8 cellular contexts compared by ENCODE assay signal in the genomic region with DNA sequence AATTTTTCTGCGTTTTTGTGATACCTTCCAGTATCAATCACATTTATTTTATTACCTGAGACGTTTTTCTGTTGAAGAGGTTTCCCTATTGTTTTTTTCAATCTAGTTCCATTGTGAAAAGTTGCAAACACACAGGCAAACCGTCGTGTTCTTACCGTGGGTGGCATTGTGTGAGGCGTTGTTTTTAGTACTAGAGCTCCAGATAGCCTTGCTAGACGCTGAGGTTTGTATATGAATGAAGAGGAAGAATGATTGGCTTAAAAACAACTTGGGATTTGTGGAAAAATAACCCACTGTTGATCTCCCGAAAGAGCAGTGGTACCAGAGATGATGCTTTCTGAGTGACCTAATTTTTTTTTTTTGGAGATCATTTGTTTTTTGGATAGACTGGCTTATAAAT. TPM values are rescaled to one million over a fixed set of nuclear protein-coding genes. Genes with fewer than 3 reads are reported as not detected.
A peak's percentile ranks its signal among the peaks of the same experiment; 100 is the strongest.
DNase-seq lines count a peak whose midpoint lies in the region; ATAC-seq, FAIRE-seq and TF ChIP-seq lines count a peak whose summit lies in the region.

No MANE protein-coding gene starts in this region.

- intact Hi-C loops in HepG2 (cut with micrococcal nuclease; ENCODE audit: unreplicated experiment), result no loop called here

- WGBS in HepG2 (ENCODE audit: low lambda C conversion rate), result 1% methylated on average over 8 of the region's 8 CpGs
- 6 to 8% methylated on average over 8 of the region's 8 CpGs for WGBS in upper lobe of left lung, 2 donors

- H2AFZ ChIP-seq in HepG2 (ENCODE audit: low read length), result no peak overlapping the region

- no peaks in the 10 kb centered on the region for H3K27me3 Mint-ChIP-seq in activated naive CD4-positive, alpha-beta T cell treated with anti-CD3 and anti-CD28 coated beads, Interleukin-2, amount 50 U/mL, for 24 hours

- H3K79me2 ChIP-seq in HepG2 (ENCODE audit: insufficient read depth, low read length), result peaks cover 65% of the 10 kb centered on the region

- in situ Hi-C loops in HepG2 (cut with HindIII; ENCODE audit: extremely low pct_ligation_motif_present, low pct_unique_long_range_greater_than_20kb), result no loop called here

- no peak for ATAC-seq in activated naive CD4-positive, alpha-beta T cell treated with anti-CD3 and anti-CD28 coated beads, Interleukin-2, amount 50 U/mL, for 72 hours
- no peak for ATAC-seq in HepG2
- no peak for ATAC-seq in upper lobe of left lung (ENCODE audit: low FRiP score in 2 of 2)
- no peak for ATAC-seq in GM19397 (IDR thresholded peaks at IDR 0.05; ENCODE audit: unreplicated experiment)
- no peak for ATAC-seq in GM18873 (IDR thresholded peaks at IDR 0.05; ENCODE audit: low FRiP score, unreplicated experiment)

- H3K36me3 Mint-ChIP-seq in activated naive CD4-positive, alpha-beta T cell treated with anti-CD3 and anti-CD28 coated beads, Interleukin-2, amount 50 U/mL, for 24 hours, result peaks cover 3% of the 10 kb centered on the region
- H3K36me3 Mint-ChIP-seq in activated naive CD4-positive, alpha-beta T cell treated with anti-CD3 and anti-CD28 coated beads, Interleukin-2, amount 50 U/mL, for 72 hours, result peaks cover 37 to 38% of the 10 kb centered on the region in 2 donors

- FAIRE-seq in HepG2 (lab: Jason Lieb, UNC), result no peak

- TF ChIP-seq POLR2A in HepG2 (IDR thresholded peaks at IDR 0.05; ENCODE audit: insufficient read depth in 1 of 2, low read depth in 2 of 2, low read length in 2 of 2), result no peak
- TF ChIP-seq POLR2A in upper lobe of left lung (IDR thresholded peaks at IDR 0.05), result no peak

- H3K4me1 ChIP-seq in HepG2 (ENCODE audit: insufficient read depth, low read length), result peaks cover 55% of the 10 kb centered on the region
- H3K4me1 ChIP-seq in upper lobe of left lung, result peaks cover 17 to 41% (median 21%) of the 10 kb centered on the region in 4 donors

- TF ChIP-seq CTCF in HepG2 (CRISPR knock-in tag; IDR thresholded peaks at IDR 0.05), result no peak
- TF ChIP-seq CTCF in upper lobe of left lung (IDR thresholded peaks at IDR 0.05), result no peak

- peak overlapping the region; percentile 73 for H3K27ac ChIP-seq in HepG2 (ENCODE audit: extremely low read length, insufficient read depth, low read length)
- H3K27ac ChIP-seq in upper lobe of left lung, result peak overlapping the region in 2 of 4 donors; percentile 89 to 90

- peak overlapping the region; percentile 94 for H3K4me3 Mint-ChIP-seq in activated naive CD4-positive, alpha-beta T cell treated with anti-CD3 and anti-CD28 coated beads, Interleukin-2, amount 50 U/mL, for 24 hours

- no peak for TF ChIP-seq EP300 in HepG2 (IDR thresholded peaks at IDR 0.05; ENCODE audit: low read depth in 2 of 2, low read length in 2 of 2)
- no peak for TF ChIP-seq EP300 in HepG2 (CRISPR knock-in tag; IDR thresholded peaks at IDR 0.05; ENCODE audit: borderline replicate concordance)
- no peak for TF ChIP-seq EP300 in upper lobe of left lung (IDR thresholded peaks at IDR 0.05)

- peak overlapping the region; percentile 85 for H3K9ac ChIP-seq in HepG2 (ENCODE audit: insufficient read depth, low read depth, low read length)

- H3K9me3 ChIP-seq in HepG2 (ENCODE audit: low read length) (no peaks in the 10 kb centered on the region), upper lobe of left lung (no peaks in the 10 kb centered on the region)

- DNase-seq in activated naive CD4-positive, alpha-beta T cell treated with anti-CD3 and anti-CD28 coated beads, Interleukin-2, amount 50 U/mL, for 16 hours, result no peak
- no peak for DNase-seq in activated naive CD4-positive, alpha-beta T cell treated with anti-CD3 and anti-CD28 coated beads, Interleukin-2, amount 50 U/mL, for 72 hours (ENCODE audit: low spot score in 2 of 2)
- DNase-seq in HepG2 (ENCODE audit: low spot score) (no peak), upper lobe of left lung (no peak), HPDE6-E6E7 (ENCODE audit: extremely low spot score) (no peak)

- H3K27me3 ChIP-seq in HepG2 (ENCODE audit: control insufficient read depth in 1 of 2, insufficient read depth in 2 of 2, low read length in 2 of 2) (no peaks in the 10 kb centered on the region; a peak in 1 of 5 replicates), upper lobe of left lung (no peaks in the 10 kb centered on the region)

- H3K4me3 ChIP-seq in HepG2 (replicated peaks in 1 of 3; ENCODE audit: insufficient read depth in 1 of 3, low read depth in 2 of 3, low read length in 3 of 3) (peak overlapping the region; percentile 66 to 96 (median 86)), upper lobe of left lung (peak overlapping the region in 3 of 4 donors; percentile 80 to 90 (median 88))

- CTCF ChIA-PET in HepG2 (lab: Yijun Ruan, JAX; ENCODE audit: low intra/inter-chr PET ratio, low total read pairs), result no interaction called here

- no peaks in the 10 kb centered on the region for H4K20me1 ChIP-seq in HepG2 (ENCODE audit: insufficient read depth, low read length)

- peak overlapping the region; percentile 89 for H3K4me2 ChIP-seq in HepG2 (ENCODE audit: low read depth, low read length)

- H3K36me3 ChIP-seq in HepG2 (replicated peaks in 1 of 2; ENCODE audit: control insufficient read depth in 1 of 2, insufficient read depth in 2 of 2, low read length in 2 of 2) (no peaks in the 10 kb centered on the region), upper lobe of left lung (peaks cover 0 to 4% (median 0%) of the 10 kb centered on the region in 4 donors)

- no peak for TF ChIP-seq RAD21 in HepG2 (CRISPR knock-in tag; IDR thresholded peaks at IDR 0.05)

- H3K4me1 Mint-ChIP-seq in activated naive CD4-positive, alpha-beta T cell treated with anti-CD3 and anti-CD28 coated beads, Interleukin-2, amount 50 U/mL, for 24 hours, result peaks cover 48% of the 10 kb centered on the region

- peak overlapping the region; percentile 95 for H3K27ac Mint-ChIP-seq in activated naive CD4-positive, alpha-beta T cell treated with anti-CD3 and anti-CD28 coated beads, Interleukin-2, amount 50 U/mL, for 24 hours
- peak overlapping the region; percentile 97 to 99 for H3K27ac Mint-ChIP-seq in activated naive CD4-positive, alpha-beta T cell treated with anti-CD3 and anti-CD28 coated beads, Interleukin-2, amount 50 U/mL, for 72 hours

- no TSS peak for BruUV-seq in HepG2 (replicated peaks; lab: Mats Ljungman, UMichigan)

- POLR2A ChIA-PET in HepG2 (lab: Yijun Ruan, JAX), result interaction anchor here (1.1 to 4.1 kb wide), 3 partner anchors 17 to 38 kb away, joined by 3 to 47 read pairs (median 6); a partner anchor contains a TSS

- no peaks in the 10 kb centered on the region for H3K9me3 Mint-ChIP-seq in activated naive CD4-positive, alpha-beta T cell treated with anti-CD3 and anti-CD28 coated beads, Interleukin-2, amount 50 U/mL, for 24 hours
- H3K9me3 Mint-ChIP-seq in activated naive CD4-positive, alpha-beta T cell treated with anti-CD3 and anti-CD28 coated beads, Interleukin-2, amount 50 U/mL, for 72 hours, result no peaks in the 10 kb centered on the region

RNA-seq across cellular contexts. Expression of a gene that starts 1.0 kb away (rescaled TPM):
- total RNA-seq in activated naive CD4-positive, alpha-beta T cell treated with anti-CD3 and anti-CD28 coated beads, Interleukin-2, amount 50 U/mL, for 72 hours, result 10 to 100 TPM; 26.6 to 33.7 TPM
- total RNA-seq in HepG2 (2016; rRNA removed; fragmentation: Illumina TruSeq; extraction: Trizol) (10.0 and 17.3 TPM in 2 replicates), upper lobe of left lung (10 to 100 TPM in 4 of 6 donors, 1 to 10 TPM in 2; 4.4 to 26.5 (median 18.4) TPM)
- 1.1 and 1.6 TPM in 2 replicates for total RNA-seq in HepG2 (2016; cell fraction: cytosol; rRNA removed; fragmentation: Illumina TruSeq; extraction: Trizol; ENCODE audit: low read depth)
- 12.1 and 17.5 TPM in 2 replicates for total RNA-seq in HepG2 (2016; cell fraction: insoluble cytoplasmic fraction; rRNA removed; fragmentation: Illumina TruSeq; extraction: Trizol)
- 7.9 and 8.1 TPM in 2 replicates for total RNA-seq in HepG2 (2016; cell fraction: membrane; rRNA removed; fragmentation: Illumina TruSeq; extraction: Trizol)
- total RNA-seq in HepG2 (2016; cell fraction: nucleus; rRNA removed; fragmentation: Illumina TruSeq; extraction: Trizol), result 13.5 and 16.2 TPM in 2 replicates
- polyA plus RNA-seq in HepG2 (2011; rRNA removed), result 3.7 and 4.0 TPM in 2 replicates
- 1.3 and 2.2 TPM in 2 replicates for polyA plus RNA-seq in HepG2 (2011; cell fraction: cytosol; rRNA removed)
- 2.2 and 4.2 TPM in 2 replicates for polyA plus RNA-seq in HepG2 (2011; cell fraction: nucleus; rRNA removed)
- polyA plus RNA-seq in HepG2 (2012), result 3.5 and 6.4 TPM in 2 replicates
- 1.8 and 2.8 TPM in 2 replicates for polyA plus RNA-seq in HepG2 (2016; cell fraction: cytosol; fragmentation: Illumina TruSeq; extraction: Trizol; ENCODE audit: low read depth)
- 9.9 and 10.3 TPM in 2 replicates for polyA plus RNA-seq in HepG2 (2016; cell fraction: insoluble cytoplasmic fraction; fragmentation: Illumina TruSeq; extraction: Trizol; ENCODE audit: low read depth)
- 2.9 and 3.5 TPM in 2 replicates for polyA plus RNA-seq in HepG2 (2016; cell fraction: membrane; fragmentation: Illumina TruSeq; extraction: Trizol; ENCODE audit: low read depth)
- 14.7 and 21.8 TPM in 2 replicates for polyA plus RNA-seq in HepG2 (2016; cell fraction: nucleus; fragmentation: Illumina TruSeq; extraction: Trizol; ENCODE audit: insufficient read depth, low read depth)
- 6.5 and 10.7 TPM in 2 replicates for polyA minus RNA-seq in HepG2 (2011; rRNA and poly(A)+ RNA removed; ENCODE audit: low replicate concordance)
- 2.8 and 6.1 TPM in 2 replicates for polyA minus RNA-seq in HepG2 (2011; cell fraction: cytosol; rRNA and poly(A)+ RNA removed)
- 8.1 and 9.3 TPM in 2 replicates for polyA minus RNA-seq in HepG2 (2011; cell fraction: nucleus; rRNA and poly(A)+ RNA removed)

RNA-seq across cellular contexts. Expression of a gene that starts 1.2 kb away (rescaled TPM):
- 10 to 100 TPM; 60.7 to 64.8 TPM for total RNA-seq in activated naive CD4-positive, alpha-beta T cell treated with anti-CD3 and anti-CD28 coated beads, Interleukin-2, amount 50 U/mL, for 72 hours
- 27.5 and 44.4 TPM in 2 replicates for total RNA-seq in HepG2 (2016; rRNA removed; fragmentation: Illumina TruSeq; extraction: Trizol)
- total RNA-seq in HepG2 (2016; cell fraction: cytosol; rRNA removed; fragmentation: Illumina TruSeq; extraction: Trizol; ENCODE audit: low read depth), result 13.2 and 14.2 TPM in 2 replicates
- 26.7 and 45.5 TPM in 2 replicates for total RNA-seq in HepG2 (2016; cell fraction: insoluble cytoplasmic fraction; rRNA removed; fragmentation: Illumina TruSeq; extraction: Trizol)
- total RNA-seq in HepG2 (2016; cell fraction: membrane; rRNA removed; fragmentation: Illumina TruSeq; extraction: Trizol), result 11.1 and 13.8 TPM in 2 replicates
- total RNA-seq in HepG2 (2016; cell fraction: nucleus; rRNA removed; fragmentation: Illumina TruSeq; extraction: Trizol), result 20.9 and 22.6 TPM in 2 replicates
- 3.5 and 5.5 TPM in 2 replicates for polyA plus RNA-seq in HepG2 (2011; rRNA removed)
- 1.9 and 2.3 TPM in 2 replicates for polyA plus RNA-seq in HepG2 (2011; cell fraction: cytosol; rRNA removed)
- polyA plus RNA-seq in HepG2 (2011; cell fraction: nucleus; rRNA removed), result 1.5 and 2.1 TPM in 2 replicates
- polyA plus RNA-seq in HepG2 (2012), result 3.3 and 7.6 TPM in 2 replicates
- polyA plus RNA-seq in HepG2 (2016; cell fraction: cytosol; fragmentation: Illumina TruSeq; extraction: Trizol; ENCODE audit: low read depth), result 0.62 and 1.4 TPM in 2 replicates
- polyA plus RNA-seq in HepG2 (2016; cell fraction: insoluble cytoplasmic fraction; fragmentation: Illumina TruSeq; extraction: Trizol; ENCODE audit: low read depth), result 21.3 and 25.4 TPM in 2 replicates
- 1.4 and 2.0 TPM in 2 replicates for polyA plus RNA-seq in HepG2 (2016; cell fraction: membrane; fragmentation: Illumina TruSeq; extraction: Trizol; ENCODE audit: low read depth)
- polyA plus RNA-seq in HepG2 (2016; cell fraction: nucleus; fragmentation: Illumina TruSeq; extraction: Trizol; ENCODE audit: insufficient read depth, low read depth), result 19.0 and 20.0 TPM in 2 replicates
- polyA minus RNA-seq in HepG2 (2011; rRNA and poly(A)+ RNA removed; ENCODE audit: low replicate concordance), result 5.1 and 22.5 TPM in 2 replicates
- 5.7 and 7.9 TPM in 2 replicates for polyA minus RNA-seq in HepG2 (2011; cell fraction: cytosol; rRNA and poly(A)+ RNA removed)
- polyA minus RNA-seq in HepG2 (2011; cell fraction: nucleus; rRNA and poly(A)+ RNA removed), result 9.8 and 11.6 TPM in 2 replicates
- 1 to 10 TPM; 1.0 to 5.0 (median 2.6) TPM for total RNA-seq in upper lobe of left lung

RNA-seq across cellular contexts. Expression of a gene that starts 23.4 kb away (rescaled TPM):
- 100 to 1,000 TPM in 1 of 2 donors, 10 to 100 TPM in 1; 66.5 to 101 TPM for total RNA-seq in activated naive CD4-positive, alpha-beta T cell treated with anti-CD3 and anti-CD28 coated beads, Interleukin-2, amount 50 U/mL, for 72 hours
- total RNA-seq in HepG2 (2016; rRNA removed; fragmentation: Illumina TruSeq; extraction: Trizol) (27.8 and 34.7 TPM in 2 replicates), upper lobe of left lung (10 to 100 TPM; 22.0 to 81.8 (median 59.3) TPM)
- 2.8 and 4.2 TPM in 2 replicates for total RNA-seq in HepG2 (2016; cell fraction: cytosol; rRNA removed; fragmentation: Illumina TruSeq; extraction: Trizol; ENCODE audit: low read depth)
- 29.3 and 32.0 TPM in 2 replicates for total RNA-seq in HepG2 (2016; cell fraction: insoluble cytoplasmic fraction; rRNA removed; fragmentation: Illumina TruSeq; extraction: Trizol)
- 12.6 and 12.7 TPM in 2 replicates for total RNA-seq in HepG2 (2016; cell fraction: membrane; rRNA removed; fragmentation: Illumina TruSeq; extraction: Trizol)
- total RNA-seq in HepG2 (2016; cell fraction: nucleus; rRNA removed; fragmentation: Illumina TruSeq; extraction: Trizol), result 17.7 and 20.5 TPM in 2 replicates
- 68.4 and 75.0 TPM in 2 replicates for polyA plus RNA-seq in HepG2 (2011; rRNA removed)
- 61.6 and 93.2 TPM in 2 replicates for polyA plus RNA-seq in HepG2 (2011; cell fraction: cytosol; rRNA removed)
- polyA plus RNA-seq in HepG2 (2011; cell fraction: nucleus; rRNA removed), result 45.3 and 52.4 TPM in 2 replicates
- 33.3 and 36.8 TPM in 2 replicates for polyA plus RNA-seq in HepG2 (2012)
- polyA plus RNA-seq in HepG2 (2016; cell fraction: cytosol; fragmentation: Illumina TruSeq; extraction: Trizol; ENCODE audit: low read depth), result 5.4 and 5.8 TPM in 2 replicates
- polyA plus RNA-seq in HepG2 (2016; cell fraction: insoluble cytoplasmic fraction; fragmentation: Illumina TruSeq; extraction: Trizol; ENCODE audit: low read depth), result 79.6 and 99.5 TPM in 2 replicates
- 15.8 and 16.6 TPM in 2 replicates for polyA plus RNA-seq in HepG2 (2016; cell fraction: membrane; fragmentation: Illumina TruSeq; extraction: Trizol; ENCODE audit: low read depth)
- polyA plus RNA-seq in HepG2 (2016; cell fraction: nucleus; fragmentation: Illumina TruSeq; extraction: Trizol; ENCODE audit: insufficient read depth, low read depth), result 51.2 and 62.0 TPM in 2 replicates
- polyA minus RNA-seq in HepG2 (2011; rRNA and poly(A)+ RNA removed; ENCODE audit: low replicate concordance), result 301 and 575 TPM in 2 replicates
- 97.3 and 111 TPM in 2 replicates for polyA minus RNA-seq in HepG2 (2011; cell fraction: cytosol; rRNA and poly(A)+ RNA removed)
- 22.1 and 23.1 TPM in 2 replicates for polyA minus RNA-seq in HepG2 (2011; cell fraction: nucleus; rRNA and poly(A)+ RNA removed)
